33 cellular contexts compared by ENCODE assay signal in the genomic region with DNA sequence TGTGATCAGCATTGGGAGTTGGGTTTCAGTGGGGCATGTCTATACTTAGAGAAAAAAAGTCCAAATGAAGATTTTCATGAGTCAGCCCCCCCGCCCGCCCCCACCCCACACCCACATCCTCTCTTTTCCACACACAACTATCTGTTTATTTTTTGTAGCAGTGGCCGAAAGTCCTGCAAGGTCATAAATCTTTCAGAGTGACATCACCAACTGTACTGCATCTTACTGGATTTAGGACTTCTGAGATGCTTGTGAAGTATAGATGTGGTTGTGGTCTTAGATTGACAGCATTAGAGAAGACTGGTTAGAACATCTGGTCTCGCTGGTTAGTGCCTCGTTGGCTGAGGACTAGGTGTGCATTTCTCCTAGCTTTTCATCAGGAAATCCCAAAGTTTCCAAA. TPM values are rescaled to one million over a fixed set of nuclear protein-coding genes. Genes with fewer than 3 reads are reported as not detected.
DNase-seq lines count a peak whose midpoint lies in the region; ATAC-seq and TF ChIP-seq lines count a peak whose summit lies in the region.
"Had no signal": no experiment of that assay in that cellular context is flagged by ENCODE, and none has a peak within 500 bp of the region (broad histone marks: within the 10 kb centered on the region; RNA-seq: fewer than 3 reads in every experiment).

No MANE protein-coding gene starts in this region.

- CTCF ChIA-PET in activated CD4-positive, alpha-beta T cell treated with anti-CD3 and anti-CD28 coated beads for 36 hours (lab: Charles Lee) = interaction anchor here (0.7 to 3.5 kb wide), 3 partner anchors 11 to 193 kb away, joined by 3 to 17 read pairs (median 3); no protein-coding TSS in a partner anchor

- H3K4me3 ChIP-seq in coronary artery (no peak overlapping the region), MM.1S (ENCODE audit: low read length) (no peak overlapping the region)
- H3K4me3 ChIP-seq: hepatocyte, SJSA1, suprapubic skin had no signal

- no peaks in the 10 kb centered on the region for H4K20me1 ChIP-seq in MM.1S (ENCODE audit: insufficient read depth, low read length)

- no peak overlapping the region for H2AFZ ChIP-seq in MM.1S (ENCODE audit: low read length)
- H2AFZ ChIP-seq: hepatocyte had no signal

- H3K4me2 ChIP-seq in MM.1S (ENCODE audit: low read depth, low read length) = no peak overlapping the region
- H3K4me2 ChIP-seq: hepatocyte had no signal

- ATAC-seq in activated CD4-positive, alpha-beta T cell treated with anti-CD3 and anti-CD28 coated beads for 36 hours = peak; percentile 6
- peak; percentile 49 for ATAC-seq in stimulated activated effector memory CD8-positive, alpha-beta T cell treated with anti-CD3 and anti-CD28 coated beads, Interleukin-12 subunit alpha, Interleukin-12 subunit beta, amount 100 ng/mL, for 72 hours
- ATAC-seq: activated naive CD8-positive, alpha-beta T cell treated with anti-CD3 and anti-CD28 coated beads, Interleukin-2, amount 50 U/mL, for 24 hours; left colon; right cardiac atrium; stimulated activated memory B cell treated with anti-CD40 and anti-IgM and Interleukin-4, amounts not matched to agents 10 μg/mL and 1 μg/mL and 100 μg/mL, for 72 hours; T-cell had no signal

- H3K79me2 ChIP-seq in MM.1S (ENCODE audit: low read length) = no peaks in the 10 kb centered on the region
- H3K79me2 ChIP-seq: hepatocyte had no signal

- no peaks in the 10 kb centered on the region for H3K9me2 ChIP-seq in MM.1S (replicated peaks; ENCODE audit: insufficient read depth, low read length)

- intact Hi-C loops in activated CD4-positive, alpha-beta T cell treated with anti-CD3 and anti-CD28 coated beads for 36 hours (cut with DNase I, micrococcal nuclease) = no loop called here
- intact Hi-C loops in activated CD4-positive, alpha-beta T cell treated with anti-CD3 and anti-CD28 coated beads, Interleukin-2, amount 10 ng/mL, durations not matched to agents 24 days and 14 days (cut with micrococcal nuclease) = no loop called here

- no peaks in the 10 kb centered on the region for H3K27me3 Mint-ChIP-seq in activated CD4-positive, alpha-beta T cell treated with anti-CD3 and anti-CD28 coated beads for 36 hours
- no peaks in the 10 kb centered on the region for H3K27me3 Mint-ChIP-seq in activated CD4-positive, alpha-beta T cell treated with anti-CD3 and anti-CD28 coated beads, Interleukin-2, amount 10 ng/mL, durations not matched to agents 24 days and 14 days
- no peaks in the 10 kb centered on the region for H3K27me3 Mint-ChIP-seq in chondrocyte (ENCODE audit: low read depth)
- H3K27me3 Mint-ChIP-seq: activated naive CD8-positive, alpha-beta T cell treated with anti-CD3 and anti-CD28 coated beads, Interleukin-2, amount 50 U/mL, for 24 hours; stimulated activated memory B cell treated with anti-CD40 and anti-IgM and Interleukin-4, amounts not matched to agents 10 μg/mL and 1 μg/mL and 100 μg/mL, for 72 hours; T-cell had no signal

- peaks cover 23% of the 10 kb centered on the region for H3K36me3 ChIP-seq in MM.1S (replicated peaks; ENCODE audit: insufficient read depth, low read length)

- no peak overlapping the region for H3K9ac ChIP-seq in MM.1S (ENCODE audit: low read length)

- TF ChIP-seq CTCF in chondrocyte (IDR thresholded peaks at IDR 0.05) = no peak
- TF ChIP-seq CTCF in coronary artery (IDR thresholded peaks at IDR 0.05) = no peak
- TF ChIP-seq CTCF in MM.1S (IDR thresholded peaks at IDR 0.05; ENCODE audit: low read length) = no peak

- peaks cover 37% of the 10 kb centered on the region for H3K36me3 Mint-ChIP-seq in activated CD4-positive, alpha-beta T cell treated with anti-CD3 and anti-CD28 coated beads for 36 hours (ENCODE audit: low read depth)
- H3K36me3 Mint-ChIP-seq in activated CD4-positive, alpha-beta T cell treated with anti-CD3 and anti-CD28 coated beads, Interleukin-2, amount 10 ng/mL, durations not matched to agents 24 days and 14 days (ENCODE audit: low read depth) = peaks cover 45% of the 10 kb centered on the region
- peaks cover 20% of the 10 kb centered on the region for H3K36me3 Mint-ChIP-seq in chondrocyte (ENCODE audit: low read depth)
- H3K36me3 Mint-ChIP-seq in stimulated activated effector memory CD8-positive, alpha-beta T cell treated with anti-CD3 and anti-CD28 coated beads, Interleukin-12 subunit alpha, Interleukin-12 subunit beta, amount 100 ng/mL, for 72 hours = peaks cover 84% of the 10 kb centered on the region

- no peak for DNase-seq in activated CD4-positive, alpha-beta T cell treated with anti-CD3 and anti-CD28 coated beads for 36 hours
- no peak for DNase-seq in activated CD4-positive, alpha-beta T cell treated with anti-CD3 and anti-CD28 coated beads, Interleukin-2, amount 10 ng/mL, durations not matched to agents 24 days and 14 days
- DNase-seq in MV-4-11 (lab: John Stamatoyannopoulos, UW) = peak; percentile 13
- DNase-seq in chondrocyte (ENCODE audit: low spot score) = no peak
- DNase-seq in stimulated activated effector memory CD8-positive, alpha-beta T cell treated with anti-CD3 and anti-CD28 coated beads, Interleukin-12 subunit alpha, Interleukin-12 subunit beta, amount 100 ng/mL, for 72 hours (ENCODE audit: low spot score in 2 of 2) = no peak
- DNase-seq in SKM-1 (lab: John Stamatoyannopoulos, UW; ENCODE audit: unreplicated experiment) = no peak
- no peak for DNase-seq in coronary artery (ENCODE audit: low spot score)
- DNase-seq in MM.1S = no peak
- DNase-seq: activated CD4-positive, CD25-positive, alpha-beta regulatory T cell treated with anti-CD3 and anti-CD28 coated beads, Interleukin-2, amount 50 U/mL, for 72 hours; activated effector memory CD4-positive, alpha-beta T cell treated with anti-CD3 and anti-CD28 coated beads, Interleukin-2, amount 50 U/mL, for 16 hours; activated naive CD8-positive, alpha-beta T cell treated with anti-CD3 and anti-CD28 coated beads, Interleukin-2, amount 50 U/mL, for 24 hours; activated T-cell treated with anti-CD3 and anti-CD28 coated beads for 4 hours; Calu3; DMS79 treated with DMSO at 0.1 percent for 48 hours; effector CD4-positive, alpha-beta T cell; HFFc6; left colon; mammary epithelial cell; NCI-H1105 treated with DMSO at 0.1 percent for 48 hours; NCI-H2029; NCI-H2227 treated with DMSO at 0.1 percent for 48 hours; NCI-H526 treated with DMSO at 0.1 percent for 48 hours; right cardiac atrium; stimulated activated CD4-positive, alpha-beta T cell treated with anti-CD3 and anti-CD28 coated beads, Interleukin-4, amount 100 ng/mL, for 24 hours; T-cell had no signal

- no peaks in the 10 kb centered on the region for H3K27me3 ChIP-seq in MM.1S (replicated peaks; ENCODE audit: insufficient read depth, low read length)
- H3K27me3 ChIP-seq: hepatocyte, SJSA1, suprapubic skin had no signal

- H3K4me1 ChIP-seq in MM.1S (ENCODE audit: low read length) = no peaks in the 10 kb centered on the region
- H3K4me1 ChIP-seq: suprapubic skin had no signal

- H3K9me3 ChIP-seq in MM.1S (replicated peaks; ENCODE audit: insufficient read depth, low read length) = no peaks in the 10 kb centered on the region
- H3K9me3 ChIP-seq: SJSA1, suprapubic skin had no signal

- H3K4me1 Mint-ChIP-seq in activated CD4-positive, alpha-beta T cell treated with anti-CD3 and anti-CD28 coated beads for 36 hours = peaks cover 5% of the 10 kb centered on the region
- peaks cover 8% of the 10 kb centered on the region for H3K4me1 Mint-ChIP-seq in activated CD4-positive, alpha-beta T cell treated with anti-CD3 and anti-CD28 coated beads, Interleukin-2, amount 10 ng/mL, durations not matched to agents 24 days and 14 days
- peaks cover 8% of the 10 kb centered on the region for H3K4me1 Mint-ChIP-seq in chondrocyte (ENCODE audit: low read depth)
- peaks cover 23% of the 10 kb centered on the region for H3K4me1 Mint-ChIP-seq in stimulated activated effector memory CD8-positive, alpha-beta T cell treated with anti-CD3 and anti-CD28 coated beads, Interleukin-12 subunit alpha, Interleukin-12 subunit beta, amount 100 ng/mL, for 72 hours
- H3K4me1 Mint-ChIP-seq: brain; stimulated activated memory B cell treated with anti-CD40 and anti-IgM and Interleukin-4, amounts not matched to agents 10 μg/mL and 1 μg/mL and 100 μg/mL, for 72 hours had no signal

- H3F3A ChIP-seq in MM.1S (ENCODE audit: insufficient read depth, low read length) = no peaks in the 10 kb centered on the region

- no peak overlapping the region for H3K27ac ChIP-seq in coronary artery
- no peak overlapping the region for H3K27ac ChIP-seq in MM.1S (ENCODE audit: low read length)
- H3K27ac ChIP-seq: 22Rv1, hepatocyte, HL-60, SJSA1, suprapubic skin had no signal

- H3K9me3 Mint-ChIP-seq in activated CD4-positive, alpha-beta T cell treated with anti-CD3 and anti-CD28 coated beads for 36 hours (ENCODE audit: low read depth) = no peaks in the 10 kb centered on the region
- H3K9me3 Mint-ChIP-seq in activated CD4-positive, alpha-beta T cell treated with anti-CD3 and anti-CD28 coated beads, Interleukin-2, amount 10 ng/mL, durations not matched to agents 24 days and 14 days = no peaks in the 10 kb centered on the region
- H3K9me3 Mint-ChIP-seq in chondrocyte (ENCODE audit: low read depth) = no peaks in the 10 kb centered on the region
- no peaks in the 10 kb centered on the region for H3K9me3 Mint-ChIP-seq in stimulated activated effector memory CD8-positive, alpha-beta T cell treated with anti-CD3 and anti-CD28 coated beads, Interleukin-12 subunit alpha, Interleukin-12 subunit beta, amount 100 ng/mL, for 72 hours
- H3K9me3 Mint-ChIP-seq: activated naive CD8-positive, alpha-beta T cell treated with anti-CD3 and anti-CD28 coated beads, Interleukin-2, amount 50 U/mL, for 24 hours; brain; HFFc6; stimulated activated memory B cell treated with anti-CD40 and anti-IgM and Interleukin-4, amounts not matched to agents 10 μg/mL and 1 μg/mL and 100 μg/mL, for 72 hours; T-cell had no signal

- H3K27ac Mint-ChIP-seq in activated CD4-positive, alpha-beta T cell treated with anti-CD3 and anti-CD28 coated beads for 36 hours = no peak overlapping the region
- no peak overlapping the region for H3K27ac Mint-ChIP-seq in activated CD4-positive, alpha-beta T cell treated with anti-CD3 and anti-CD28 coated beads, Interleukin-2, amount 10 ng/mL, durations not matched to agents 24 days and 14 days
- H3K27ac Mint-ChIP-seq in chondrocyte (ENCODE audit: unreplicated experiment) = peak overlapping the region; percentile 3
- H3K27ac Mint-ChIP-seq in stimulated activated effector memory CD8-positive, alpha-beta T cell treated with anti-CD3 and anti-CD28 coated beads, Interleukin-12 subunit alpha, Interleukin-12 subunit beta, amount 100 ng/mL, for 72 hours = no peak overlapping the region
- H3K27ac Mint-ChIP-seq: activated naive CD8-positive, alpha-beta T cell treated with anti-CD3 and anti-CD28 coated beads, Interleukin-2, amount 50 U/mL, for 24 hours; brain; HFFc6; stimulated activated memory B cell treated with anti-CD40 and anti-IgM and Interleukin-4, amounts not matched to agents 10 μg/mL and 1 μg/mL and 100 μg/mL, for 72 hours; T-cell had no signal

- H3K4me3 Mint-ChIP-seq in activated CD4-positive, alpha-beta T cell treated with anti-CD3 and anti-CD28 coated beads for 36 hours = no peak overlapping the region
- H3K4me3 Mint-ChIP-seq in activated CD4-positive, alpha-beta T cell treated with anti-CD3 and anti-CD28 coated beads, Interleukin-2, amount 10 ng/mL, durations not matched to agents 24 days and 14 days = no peak overlapping the region
- H3K4me3 Mint-ChIP-seq in chondrocyte (ENCODE audit: unreplicated experiment) = no peak overlapping the region
- no peak overlapping the region for H3K4me3 Mint-ChIP-seq in stimulated activated effector memory CD8-positive, alpha-beta T cell treated with anti-CD3 and anti-CD28 coated beads, Interleukin-12 subunit alpha, Interleukin-12 subunit beta, amount 100 ng/mL, for 72 hours
- H3K4me3 Mint-ChIP-seq: activated naive CD8-positive, alpha-beta T cell treated with anti-CD3 and anti-CD28 coated beads, Interleukin-2, amount 50 U/mL, for 24 hours; brain; HFFc6; stimulated activated memory B cell treated with anti-CD40 and anti-IgM and Interleukin-4, amounts not matched to agents 10 μg/mL and 1 μg/mL and 100 μg/mL, for 72 hours; T-cell had no signal

- POLR2A ChIA-PET in activated CD4-positive, alpha-beta T cell treated with anti-CD3 and anti-CD28 coated beads for 36 hours (lab: Charles Lee) = no interaction called here

RNA-seq across cellular contexts. Expression of gene ROPN1L, which starts 7.3 kb away (rescaled TPM):
- under 1 TPM in 1 of 2 experiments, not detected in 1; 0.28 TPM for total RNA-seq in activated CD4-positive, alpha-beta T cell treated with anti-CD3 and anti-CD28 coated beads for 36 hours
- not detected in 2 replicates for total RNA-seq in activated CD4-positive, alpha-beta T cell treated with anti-CD3 and anti-CD28 coated beads, Interleukin-2, amount 10 ng/mL, durations not matched to agents 24 days and 14 days
- total RNA-seq in chondrocyte = 0.37 to 0.64 TPM (median 0.39 TPM) in 3 replicates
- total RNA-seq: left colon, ureter had no signal
